Comparison of ENCODE assay signal across 8 cellular contexts in the genomic region with DNA sequence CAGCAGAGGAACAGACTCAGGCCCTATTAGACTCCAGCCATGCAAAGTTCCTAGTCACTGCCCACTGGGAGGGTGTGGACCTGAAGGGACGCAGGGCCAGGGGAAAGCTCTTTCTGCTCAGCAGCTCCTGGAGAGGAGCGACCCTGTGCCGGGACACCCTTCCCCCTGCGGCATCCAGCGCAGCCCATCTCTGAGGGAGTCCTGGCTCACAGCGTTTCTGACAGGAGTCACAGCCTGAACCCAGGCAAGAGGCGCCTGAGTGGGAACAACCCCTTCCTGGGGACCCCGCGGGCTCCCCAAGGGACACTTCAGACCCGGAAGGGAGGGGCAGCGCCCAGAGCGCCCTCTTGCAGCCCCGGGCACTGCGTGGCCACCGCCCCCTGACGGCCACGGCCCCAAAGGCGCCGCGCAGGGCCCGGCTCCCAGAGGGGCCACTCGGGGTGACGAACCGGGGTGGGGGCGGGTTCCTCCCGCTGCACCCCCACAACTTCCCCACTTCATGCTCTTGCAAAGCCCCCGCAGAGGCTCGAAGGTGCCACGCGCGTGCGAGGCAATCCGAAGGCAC. TPM values are rescaled to one million over a fixed set of nuclear protein-coding genes. Genes with fewer than 3 reads are reported as not detected.
DNase-seq lines count a peak whose midpoint lies in the region; ATAC-seq and TF ChIP-seq lines count a peak whose summit lies in the region.

No MANE protein-coding gene starts in this region.

- no peaks in the 10 kb centered on the region for H3K9me3 ChIP-seq in A673 (ENCODE audit: low read depth, low read length, poor library complexity, severe bottlenecking)

- intact Hi-C loops in A673 (cut with micrococcal nuclease; ENCODE audit: unreplicated experiment), result no loop called here

- no peaks in the 10 kb centered on the region for H3K36me3 Mint-ChIP-seq in T-cell

- peak overlapping the region; percentile 93 for H3K27ac ChIP-seq in A673 (ENCODE audit: low read depth, low read length, poor library complexity, severe bottlenecking)

- H3K4me1 ChIP-seq in A673 (ENCODE audit: insufficient read depth, low read length, poor library complexity, severe bottlenecking), result peaks cover 21% of the 10 kb centered on the region

- BruUV-seq in A673 (replicated peaks; lab: Mats Ljungman, UMichigan), result no TSS peak

- H3K27me3 Mint-ChIP-seq in T-cell, result no peaks in the 10 kb centered on the region
- no peaks in the 10 kb centered on the region for H3K27me3 Mint-ChIP-seq in stimulated activated naive CD8-positive, alpha-beta T cell treated with anti-CD3 and anti-CD28 coated beads, Interleukin-15, amount 100 ng/mL, for 72 hours

- CTCF ChIA-PET in A673 (lab: Charles Lee), result no interaction called here
- CTCF ChIA-PET in T-cell (lab: Charles Lee), result interaction anchor here (0.5 to 1.2 kb wide), 3 partner anchors 59 to 313 kb away, joined by 3 to 7 read pairs (median 5); no protein-coding TSS in a partner anchor

- H3K27me3 ChIP-seq in A673 (replicated peaks; ENCODE audit: insufficient read depth, low read depth, low read length, poor library complexity), result no peaks in the 10 kb centered on the region

- ATAC-seq in HG03159 (IDR thresholded peaks at IDR 0.05; ENCODE audit: unreplicated experiment), result peak; percentile 23
- peak; percentile 5 to 14 (median 8) for ATAC-seq in T-cell (replicated peaks in 1 of 4)
- peak; percentile 14 for ATAC-seq in stimulated activated naive CD8-positive, alpha-beta T cell treated with anti-CD3 and anti-CD28 coated beads, Interleukin-15, amount 100 ng/mL, for 72 hours
- ATAC-seq in HG03520 (IDR thresholded peaks at IDR 0.05; ENCODE audit: unreplicated experiment), result no peak

- peaks cover 27 to 49% (median 33%) of the 10 kb centered on the region in 3 donors for H3K4me1 Mint-ChIP-seq in T-cell
- H3K4me1 Mint-ChIP-seq in stimulated activated naive CD8-positive, alpha-beta T cell treated with anti-CD3 and anti-CD28 coated beads, Interleukin-15, amount 100 ng/mL, for 72 hours, result peaks cover 72% of the 10 kb centered on the region

- peak overlapping the region; percentile 87 for H3K4me3 ChIP-seq in A673 (ENCODE audit: low read depth, low read length, poor library complexity, severe bottlenecking)
- peak overlapping the region; percentile 93 for H3K4me3 ChIP-seq in choroid plexus epithelial cell (ENCODE audit: low read depth, low read length)

- no peaks in the 10 kb centered on the region for H3K36me3 ChIP-seq in A673 (ENCODE audit: insufficient read depth, low read length, poor library complexity, severe bottlenecking)

- H3K27ac Mint-ChIP-seq in T-cell, result peak overlapping the region; percentile 55 to 80
- H3K27ac Mint-ChIP-seq in stimulated activated naive CD8-positive, alpha-beta T cell treated with anti-CD3 and anti-CD28 coated beads, Interleukin-15, amount 100 ng/mL, for 72 hours, result peak overlapping the region; percentile 65 to 95

- TF ChIP-seq CTCF in A673 (conservative IDR thresholded peaks at IDR 0.05; ENCODE audit: low read depth, low read length), result peak; percentile 35
- TF ChIP-seq CTCF in GM12873 (IDR thresholded peaks at IDR 0.05; ENCODE audit: insufficient read depth, low read depth, low read length, missing control alignments), result peak; percentile 35
- no peak for TF ChIP-seq CTCF in choroid plexus epithelial cell (conservative IDR thresholded peaks at IDR 0.05; ENCODE audit: low read depth, low read length)

- POLR2A ChIA-PET in A673 (lab: Charles Lee; ENCODE audit: low non-redundant PET) (no interaction called here), T-cell (lab: Charles Lee) (no interaction called here)

- DNase-seq in A673 (ENCODE audit: low spot score) (peak; percentile 44), T-cell (peak in 8 of 34 experiments; percentile 16 to 48 (median 36)), choroid plexus epithelial cell (ENCODE audit: low read depth) (no peak), left kidney (ENCODE audit: low read depth, low spot score) (peak; percentile 65)
- DNase-seq in stimulated activated naive CD8-positive, alpha-beta T cell treated with anti-CD3 and anti-CD28 coated beads, Interleukin-15, amount 100 ng/mL, for 72 hours, result no peak

- peak overlapping the region; percentile 74 to 81 (median 75) for H3K4me3 Mint-ChIP-seq in T-cell
- H3K4me3 Mint-ChIP-seq in stimulated activated naive CD8-positive, alpha-beta T cell treated with anti-CD3 and anti-CD28 coated beads, Interleukin-15, amount 100 ng/mL, for 72 hours, result peak overlapping the region; percentile 83 to 90

- H3K9me3 Mint-ChIP-seq in T-cell, result no peaks in the 10 kb centered on the region
- no peaks in the 10 kb centered on the region for H3K9me3 Mint-ChIP-seq in stimulated activated naive CD8-positive, alpha-beta T cell treated with anti-CD3 and anti-CD28 coated beads, Interleukin-15, amount 100 ng/mL, for 72 hours

RNA-seq across cellular contexts. Expression of a gene that starts 0.9 kb away (rescaled TPM):
- total RNA-seq in A673 (2021), result 48.1 and 53.3 TPM in 2 replicates
- 10 to 100 TPM; 40.6 to 72.3 (median 67.0) TPM for total RNA-seq in T-cell

RNA-seq across cellular contexts. Expression of a gene that starts 14.4 kb away (rescaled TPM):
- total RNA-seq in A673 (2021) (28.9 and 30.8 TPM in 2 replicates), T-cell (10 to 100 TPM; 22.7 to 26.3 (median 25.1) TPM)

RNA-seq across cellular contexts. Expression of a gene that starts 24.1 kb away (rescaled TPM):
- total RNA-seq in A673 (2021) (6.3 and 7.2 TPM in 2 replicates), T-cell (10 to 100 TPM; 16.1 to 30.8 (median 17.7) TPM)

RNA-seq across cellular contexts. Expression of a gene that starts 25.6 kb away (rescaled TPM):
- total RNA-seq in A673 (2021) (86.3 and 93.2 TPM in 2 replicates), T-cell (100 to 1,000 TPM in 1 of 5 donors, 10 to 100 TPM in 4; 59.8 to 106 (median 83.5) TPM)

Comparison
In these comparisons a context has a peak if more than half of its experiments do, and no peak if none do; other contexts are left out.
1. DNase-seq: peak in A673 (single experiment) and left kidney (single experiment); none in choroid plexus epithelial cell (single experiment) and stimulated activated naive CD8-positive, alpha-beta T cell treated with anti-CD3 and anti-CD28 coated beads, Interleukin-15, amount 100 ng/mL, for 72 hours (0 of 2).